25 cellular contexts compared by ENCODE assay signal in genomic region chr5:6623228-6623627, GRCh38.
"Had no signal": no experiment of that assay in that cellular context is flagged by ENCODE, and none has a peak within 500 bp of the region (broad histone marks: within the 10 kb centered on the region; RNA-seq: fewer than 3 reads in every experiment).

No MANE protein-coding gene starts in this region.

- H3K27ac ChIP-seq: colonic mucosa, dorsolateral prefrontal cortex, epithelial cell of prostate, esophagus squamous epithelium, gastrocnemius medialis, heart right ventricle, left lung, lower lobe of right lung had no signal

- ATAC-seq: esophagus mucosa, gastrocnemius medialis, heart right ventricle, left cardiac atrium, left lung, left ventricle myocardium superior, lower lobe of right lung, mucosa of descending colon had no signal

- H3K4me3 ChIP-seq: colonic mucosa, dorsolateral prefrontal cortex, esophagus squamous epithelium, gastrocnemius medialis, heart right ventricle, left lung, lower lobe of right lung, mucosa of descending colon had no signal

- H3K4me1 ChIP-seq: colonic mucosa, esophagus squamous epithelium, gastrocnemius medialis, heart right ventricle, left lung, lower lobe of right lung had no signal

- DNase-seq: colonic mucosa; cortex of kidney; dorsolateral prefrontal cortex; effector CD4-positive, alpha-beta T cell; effector memory CD4-positive, alpha-beta T cell; erythroblast; esophagus squamous epithelium; foreskin fibroblast; foreskin melanocyte; gastrocnemius medialis; glutamatergic neuron; head of caudate nucleus; heart right ventricle; hippocampal formation; left cardiac atrium; left lung; left ventricle myocardium superior; lower lobe of right lung; mesenchymal stem cell; mucosa of descending colon; naive B cell had no signal

- H3K27me3 ChIP-seq: colonic mucosa, dorsolateral prefrontal cortex, esophagus squamous epithelium, gastrocnemius medialis, heart right ventricle, left lung had no signal

- H3K9me3 ChIP-seq: colonic mucosa, gastrocnemius medialis, mucosa of descending colon had no signal

- FAIRE-seq: islet of Langerhans, keratinocyte had no signal
